In the genomic region with DNA sequence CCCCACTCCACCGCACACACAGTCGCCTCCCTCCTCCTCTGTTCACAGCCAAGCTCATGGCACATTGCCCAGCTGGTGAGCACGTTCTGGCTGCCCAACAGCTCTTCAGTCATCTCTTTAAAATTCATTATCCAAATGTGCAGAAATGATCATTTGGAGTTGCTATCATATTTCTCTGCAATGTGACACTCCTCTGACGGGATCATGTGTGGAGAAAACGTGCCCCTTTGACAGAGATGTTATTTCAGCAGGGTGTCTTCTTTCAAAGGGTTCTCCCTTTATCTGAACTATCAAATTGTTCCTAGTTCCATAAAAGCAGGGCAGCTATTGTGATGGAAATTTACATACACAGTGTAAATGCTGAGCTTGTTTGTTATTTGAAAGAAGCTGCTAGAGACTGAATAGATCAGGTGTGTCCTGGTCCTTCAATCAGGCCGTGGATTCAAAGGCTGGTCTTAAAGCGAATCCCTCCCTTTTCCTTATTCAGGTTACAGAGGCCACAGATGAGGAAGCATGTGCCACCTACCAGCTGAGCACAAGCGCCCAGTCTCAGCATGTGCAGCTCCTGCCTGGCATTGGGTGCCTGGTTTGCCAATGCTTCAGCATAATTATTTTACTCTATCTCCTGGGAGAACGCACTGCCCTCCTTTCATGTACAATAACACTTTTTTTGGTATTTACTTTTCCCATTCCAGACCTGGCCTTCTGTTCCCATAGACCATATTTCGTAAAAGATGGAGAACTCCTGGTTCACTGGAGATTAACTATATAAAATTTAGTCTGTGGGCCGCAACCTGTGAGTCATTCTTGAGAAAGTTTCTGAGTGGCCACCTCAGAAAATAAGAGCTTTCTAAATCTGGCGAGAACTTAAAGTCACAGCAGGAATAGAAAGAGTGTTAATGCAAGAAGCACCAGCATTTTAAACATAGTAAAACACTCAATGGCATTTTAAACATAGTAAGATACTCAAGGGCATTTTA, we compare ENCODE assay signal across 8 cellular contexts.
DNase-seq lines count a peak whose midpoint lies in the region; ATAC-seq and TF ChIP-seq lines count a peak whose summit lies in the region.

No MANE protein-coding gene starts in this region.

- H3K9ac ChIP-seq in fibroblast of lung (ENCODE audit: insufficient read depth, low read length): no peak overlapping the region
- no peak overlapping the region for H3K9ac ChIP-seq in Karpas-422 (ENCODE audit: low read length)

- H3K27me3 ChIP-seq in HAP-1 (ENCODE audit: low read depth) (peaks cover 3% of the 10 kb centered on the region), fibroblast of lung (ENCODE audit: control insufficient read depth, insufficient read depth, low read length) (no peaks in the 10 kb centered on the region), Karpas-422 (ENCODE audit: low read length) (no peaks in the 10 kb centered on the region)

- DNase-seq in HAP-1 (ENCODE audit: low spot score in 2 of 2) (peak; percentile 40 to 63), NCI-H748 (lab: John Stamatoyannopoulos, UW; ENCODE audit: unreplicated experiment) (peak; percentile 100), fibroblast of lung (ENCODE audit: low read depth in 2 of 2) (peak; percentile 76 to 89), renal cortical epithelial cell (ENCODE audit: low read depth) (peak; percentile 82), Karpas-422 (no peak), activated gamma-delta T cell (lab: John Stamatoyannopoulos, UW) (no peak)
- DNase-seq in activated naive CD4-positive, alpha-beta T cell treated with Interleukin-2 at 50 U/mL for 16 hours: no peak

- H3K79me2 ChIP-seq in fibroblast of lung (ENCODE audit: control insufficient read depth, insufficient read depth, low read length) (no peaks in the 10 kb centered on the region), Karpas-422 (ENCODE audit: low read length) (no peaks in the 10 kb centered on the region)

- H3K27ac ChIP-seq in fibroblast of lung (ENCODE audit: insufficient read depth, low read length) (no peak overlapping the region), Karpas-422 (ENCODE audit: low read length) (no peak overlapping the region)

- no peak overlapping the region for H2AFZ ChIP-seq in fibroblast of lung (ENCODE audit: low read length)
- no peak overlapping the region for H2AFZ ChIP-seq in Karpas-422 (ENCODE audit: low read length)

- H3K9me2 ChIP-seq in Karpas-422 (replicated peaks; ENCODE audit: insufficient read depth, low read length): no peaks in the 10 kb centered on the region

- in situ Hi-C loops in HAP-1 (cut with MboI; ENCODE audit: low sequenced_read_pairs): no loop called here

- H3K4me3 ChIP-seq in HAP-1: no peak overlapping the region
- H3K4me3 ChIP-seq in fibroblast of lung (replicated peaks in 1 of 4; ENCODE audit: control extremely low read depth in 1 of 4, insufficient read depth in 1 of 4, low read depth in 3 of 4, low read length in 4 of 4): no peak overlapping the region
- H3K4me3 ChIP-seq in Karpas-422 (ENCODE audit: low read length): no peak overlapping the region

- H3K36me3 ChIP-seq in HAP-1 (replicated peaks) (no peaks in the 10 kb centered on the region), fibroblast of lung (ENCODE audit: control insufficient read depth, insufficient read depth, low read length) (no peaks in the 10 kb centered on the region), Karpas-422 (ENCODE audit: insufficient read depth, low read length) (no peaks in the 10 kb centered on the region)

- peaks cover 6% of the 10 kb centered on the region for H3K4me1 ChIP-seq in HAP-1
- no peaks in the 10 kb centered on the region for H3K4me1 ChIP-seq in fibroblast of lung (ENCODE audit: control insufficient read depth, extremely low read depth, insufficient read depth, low read length)
- H3K4me1 ChIP-seq in Karpas-422 (ENCODE audit: low read length): no peaks in the 10 kb centered on the region

- no peak for TF ChIP-seq CTCF in fibroblast of lung (conservative IDR thresholded peaks at IDR 0.05 in 1 of 2, IDR thresholded peaks at IDR 0.05 in 1 of 2; ENCODE audit: low read depth in 1 of 2, low read length in 2 of 2)

- H3K9me3 ChIP-seq in HAP-1 (no peaks in the 10 kb centered on the region), fibroblast of lung (ENCODE audit: control insufficient read depth, insufficient read depth, low read depth, low read length) (no peaks in the 10 kb centered on the region), Karpas-422 (ENCODE audit: low read length) (no peaks in the 10 kb centered on the region)

- no peaks in the 10 kb centered on the region for H4K20me1 ChIP-seq in fibroblast of lung (ENCODE audit: control insufficient read depth, extremely low read depth, insufficient read depth, low read length)
- no peaks in the 10 kb centered on the region for H4K20me1 ChIP-seq in Karpas-422 (ENCODE audit: insufficient read depth, low read depth, low read length)

- no peak for ATAC-seq in GM21526 (IDR thresholded peaks at IDR 0.05; ENCODE audit: low FRiP score, unreplicated experiment)

- H3K4me2 ChIP-seq in fibroblast of lung (ENCODE audit: extremely low read depth, insufficient read depth, low read length): no peak overlapping the region
- H3K4me2 ChIP-seq in Karpas-422 (ENCODE audit: low read depth, low read length, poor library complexity, severe bottlenecking): no peak overlapping the region

Comparison
In these comparisons a context has a peak if more than half of its experiments do, and no peak if none do; other contexts are left out.
1. DNase-seq: peak in HAP-1 (2 of 2), NCI-H748 (single experiment), fibroblast of lung (2 of 2) and renal cortical epithelial cell (single experiment); none in activated naive CD4-positive, alpha-beta T cell treated with Interleukin-2 at 50 U/mL for 16 hours (single experiment), Karpas-422 (single experiment) and activated gamma-delta T cell (single experiment).